ENCODE assay signal across 21 cellular contexts in the genomic region with DNA sequence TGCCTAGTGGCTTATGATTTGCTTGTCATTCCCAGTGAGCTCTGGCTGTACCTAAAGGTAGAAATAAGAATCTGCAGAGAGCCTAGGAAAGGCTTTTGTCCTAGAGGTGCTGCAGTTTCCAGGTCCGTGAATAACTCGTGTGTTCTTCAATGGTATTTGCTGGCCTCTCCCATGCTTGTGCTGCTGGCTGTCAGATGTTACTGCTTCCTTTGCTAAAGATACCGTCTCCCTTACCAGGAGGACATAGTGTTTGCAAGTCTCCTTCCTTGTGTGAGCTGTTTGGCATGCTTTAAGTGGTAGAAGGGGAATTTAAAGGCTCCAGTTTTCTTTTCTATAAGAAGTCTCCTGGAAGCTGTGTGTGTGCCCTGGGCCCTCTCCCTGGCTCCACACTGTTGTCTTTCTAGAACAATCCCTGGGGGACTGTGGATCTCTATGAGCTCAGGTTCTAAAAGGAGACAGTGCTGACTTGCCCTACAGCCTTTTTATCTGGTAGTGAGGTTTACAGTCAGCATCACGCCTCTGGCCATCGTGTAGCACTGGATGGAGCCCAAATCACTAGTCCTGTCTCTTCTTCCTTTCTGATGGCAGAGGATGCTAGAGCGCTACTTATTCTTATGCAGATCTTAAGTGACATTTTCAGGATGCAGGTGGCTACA.
DNase-seq lines count a peak whose midpoint lies in the region; ATAC-seq and TF ChIP-seq lines count a peak whose summit lies in the region.
"Had no signal": no experiment of that assay in that cellular context is flagged by ENCODE, and none has a peak within 500 bp of the region (broad histone marks: within the 10 kb centered on the region; RNA-seq: fewer than 3 reads in every experiment).

No MANE protein-coding gene starts in this region.

- no peaks in the 10 kb centered on the region for H3K27me3 ChIP-seq in CD8-positive, alpha-beta T cell (ENCODE audit: insufficient read depth, low read length)
- no peaks in the 10 kb centered on the region for H3K27me3 ChIP-seq in neutrophil
- H3K27me3 ChIP-seq: breast epithelium, suprapubic skin had no signal

- H3K27me3 Mint-ChIP-seq in CD8-positive, alpha-beta T cell (ENCODE audit: low read depth): no peaks in the 10 kb centered on the region
- H3K27me3 Mint-ChIP-seq: effector memory CD8-positive, alpha-beta T cell had no signal

- no peak overlapping the region for H3K27ac ChIP-seq in CD8-positive, alpha-beta T cell (ENCODE audit: low read depth, low read length)
- H3K27ac ChIP-seq in neutrophil: peak overlapping the region; percentile 26
- H3K27ac ChIP-seq: breast epithelium, HL-60, suprapubic skin had no signal

- POLR2A ChIA-PET in CD8-positive, alpha-beta T cell (lab: Charles Lee): no interaction called here

- no peaks in the 10 kb centered on the region for H3K9me3 Mint-ChIP-seq in CD8-positive, alpha-beta T cell
- H3K9me3 Mint-ChIP-seq: effector memory CD8-positive, alpha-beta T cell had no signal

- no peak for DNase-seq in CD8-positive, alpha-beta T cell
- DNase-seq in amniotic epithelial cell (ENCODE audit: low read depth) (peak; percentile 17), left cardiac atrium (no peak)
- DNase-seq: CD4-positive, CD25-positive, alpha-beta regulatory T cell; DMS53; effector memory CD8-positive, alpha-beta T cell; IMR-90; MM.1S; NCI-H146; NCI-H82; OCI-M1; SHP77 treated with DMSO at 0.1 percent for 48 hours; T-helper 1 cell had no signal

- no peak for ATAC-seq in CD8-positive, alpha-beta T cell
- peak; percentile 41 to 52 for ATAC-seq in left cardiac atrium
- ATAC-seq in HG03095 (IDR thresholded peaks at IDR 0.05; ENCODE audit: unreplicated experiment): no peak
- no peak for ATAC-seq in GM21529 (IDR thresholded peaks at IDR 0.05; ENCODE audit: unreplicated experiment)
- ATAC-seq in HG03565 (IDR thresholded peaks at IDR 0.05; ENCODE audit: unreplicated experiment): no peak
- no peak for ATAC-seq in GM21447 (IDR thresholded peaks at IDR 0.05; ENCODE audit: unreplicated experiment)
- ATAC-seq: effector memory CD8-positive, alpha-beta T cell had no signal

- H3K36me3 Mint-ChIP-seq in CD8-positive, alpha-beta T cell: peaks cover 51% of the 10 kb centered on the region

- H3K4me3 ChIP-seq in CD8-positive, alpha-beta T cell (ENCODE audit: low read depth, low read length): no peak overlapping the region
- H3K4me3 ChIP-seq in neutrophil (ENCODE audit: low read depth in 1 of 2, low read length in 1 of 2): no peak overlapping the region
- H3K4me3 ChIP-seq: breast epithelium, suprapubic skin had no signal

- peaks cover 57% of the 10 kb centered on the region for H3K4me1 Mint-ChIP-seq in CD8-positive, alpha-beta T cell (ENCODE audit: low read depth)

- TF ChIP-seq CTCF in CD8-positive, alpha-beta T cell (IDR thresholded peaks at IDR 0.05): no peak
- TF ChIP-seq CTCF in neutrophil (IDR thresholded peaks at IDR 0.05): no peak

- H3K4me1 ChIP-seq in CD8-positive, alpha-beta T cell (ENCODE audit: insufficient read depth, low read length): no peaks in the 10 kb centered on the region
- peaks cover 32 to 41% of the 10 kb centered on the region in 2 experiments for H3K4me1 ChIP-seq in neutrophil (ENCODE audit: control insufficient read depth in 1 of 2, insufficient read depth in 1 of 2, low read depth in 1 of 2, low read length in 1 of 2)
- H3K4me1 ChIP-seq: breast epithelium had no signal

- H3K9me3 ChIP-seq in CD8-positive, alpha-beta T cell (ENCODE audit: low read length): no peaks in the 10 kb centered on the region
- no peaks in the 10 kb centered on the region for H3K9me3 ChIP-seq in neutrophil
- H3K9me3 ChIP-seq: breast epithelium, suprapubic skin had no signal

- intact Hi-C loops in CD8-positive, alpha-beta T cell (cut with DNase I, micrococcal nuclease): no loop called here
- intact Hi-C loops in left cardiac atrium (cut with DNase I): loop anchor here in 1 of 2 donors (5.0 kb wide), 1 partner anchor 34 kb away; no protein-coding TSS in a partner anchor

- no peaks in the 10 kb centered on the region for H3K36me3 ChIP-seq in CD8-positive, alpha-beta T cell (ENCODE audit: insufficient read depth, low read length)
- no peaks in the 10 kb centered on the region for H3K36me3 ChIP-seq in neutrophil
- H3K36me3 ChIP-seq: breast epithelium, suprapubic skin had no signal

- no peak overlapping the region for H3K4me3 Mint-ChIP-seq in CD8-positive, alpha-beta T cell
- H3K4me3 Mint-ChIP-seq: CD4-positive, CD25-positive, alpha-beta regulatory T cell; effector memory CD8-positive, alpha-beta T cell had no signal

- CTCF ChIA-PET in CD8-positive, alpha-beta T cell (lab: Charles Lee): interaction anchor here (1.0 to 1.8 kb wide), 4 partner anchors 19 to 187 kb away, joined by 3 to 5 read pairs (median 3); no protein-coding TSS in a partner anchor

- peak overlapping the region; percentile 29 for H3K27ac Mint-ChIP-seq in CD8-positive, alpha-beta T cell

Comparison
In these comparisons a context has a peak if more than half of its experiments do, and no peak if none do; other contexts are left out.
1. ATAC-seq: peak in left cardiac atrium (2 of 2); none in CD8-positive, alpha-beta T cell (single experiment), HG03095 (single experiment), GM21529 (single experiment), HG03565 (single experiment) and GM21447 (single experiment).